ENCODE assay signal across 2 cellular contexts in the genomic region with DNA sequence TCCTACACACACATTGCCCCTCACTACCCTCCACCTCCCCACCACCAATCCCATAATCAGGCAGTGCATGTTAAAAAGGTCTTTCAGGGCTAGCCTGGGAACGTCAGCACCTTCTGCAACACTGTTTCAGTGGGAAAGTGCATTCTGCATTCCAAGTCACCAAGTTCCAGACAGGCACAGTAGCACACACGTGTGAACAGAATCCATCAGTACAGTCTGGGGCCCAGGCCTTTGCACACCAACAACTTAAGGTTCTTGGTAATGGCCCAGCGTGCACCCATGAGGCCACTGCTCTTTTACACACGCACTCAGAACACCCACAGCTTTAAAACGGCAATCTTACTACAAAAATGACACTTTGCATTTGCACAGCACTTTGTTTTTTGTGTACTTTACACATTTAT.
TF ChIP-seq lines count a peak whose summit lies in the region.

No MANE protein-coding gene starts in this region.

TF ChIP-seq in HCT116, 20 proteins besides CTCF, POLR2A, EP300 and RAD21 (continued from another document):
- TF ChIP-seq, protein P1, sequence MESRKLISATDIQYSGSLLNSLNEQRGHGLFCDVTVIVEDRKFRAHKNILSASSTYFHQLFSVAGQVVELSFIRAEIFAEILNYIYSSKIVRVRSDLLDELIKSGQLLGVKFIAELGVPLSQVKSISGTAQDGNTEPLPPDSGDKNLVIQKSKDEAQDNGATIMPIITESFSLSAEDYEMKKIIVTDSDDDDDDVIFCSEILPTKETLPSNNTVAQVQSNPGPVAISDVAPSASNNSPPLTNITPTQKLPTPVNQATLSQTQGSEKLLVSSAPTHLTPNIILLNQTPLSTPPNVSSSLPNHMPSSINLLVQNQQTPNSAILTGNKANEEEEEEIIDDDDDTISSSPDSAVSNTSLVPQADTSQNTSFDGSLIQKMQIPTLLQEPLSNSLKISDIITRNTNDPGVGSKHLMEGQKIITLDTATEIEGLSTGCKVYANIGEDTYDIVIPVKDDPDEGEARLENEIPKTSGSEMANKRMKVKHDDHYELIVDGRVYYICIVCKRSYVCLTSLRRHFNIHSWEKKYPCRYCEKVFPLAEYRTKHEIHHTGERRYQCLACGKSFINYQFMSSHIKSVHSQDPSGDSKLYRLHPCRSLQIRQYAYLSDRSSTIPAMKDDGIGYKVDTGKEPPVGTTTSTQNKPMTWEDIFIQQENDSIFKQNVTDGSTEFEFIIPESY (IDR thresholded peaks at IDR 0.05; ENCODE audit: extremely low read depth, insufficient replicate concordance, low read length): no peak
- TF ChIP-seq SRF (IDR thresholded peaks at IDR 0.05; ENCODE audit: low read depth): no peak
- no peak for TF ChIP-seq FOSL1 (IDR thresholded peaks at IDR 0.05; ENCODE audit: low read depth)
- TF ChIP-seq TCF7L2 (IDR thresholded peaks at IDR 0.05; ENCODE audit: borderline replicate concordance, extremely low read depth, insufficient read depth, insufficient read length): no peak
- no peak for TF ChIP-seq CEBPB (IDR thresholded peaks at IDR 0.05; ENCODE audit: low read depth)
- TF ChIP-seq, protein P2, sequence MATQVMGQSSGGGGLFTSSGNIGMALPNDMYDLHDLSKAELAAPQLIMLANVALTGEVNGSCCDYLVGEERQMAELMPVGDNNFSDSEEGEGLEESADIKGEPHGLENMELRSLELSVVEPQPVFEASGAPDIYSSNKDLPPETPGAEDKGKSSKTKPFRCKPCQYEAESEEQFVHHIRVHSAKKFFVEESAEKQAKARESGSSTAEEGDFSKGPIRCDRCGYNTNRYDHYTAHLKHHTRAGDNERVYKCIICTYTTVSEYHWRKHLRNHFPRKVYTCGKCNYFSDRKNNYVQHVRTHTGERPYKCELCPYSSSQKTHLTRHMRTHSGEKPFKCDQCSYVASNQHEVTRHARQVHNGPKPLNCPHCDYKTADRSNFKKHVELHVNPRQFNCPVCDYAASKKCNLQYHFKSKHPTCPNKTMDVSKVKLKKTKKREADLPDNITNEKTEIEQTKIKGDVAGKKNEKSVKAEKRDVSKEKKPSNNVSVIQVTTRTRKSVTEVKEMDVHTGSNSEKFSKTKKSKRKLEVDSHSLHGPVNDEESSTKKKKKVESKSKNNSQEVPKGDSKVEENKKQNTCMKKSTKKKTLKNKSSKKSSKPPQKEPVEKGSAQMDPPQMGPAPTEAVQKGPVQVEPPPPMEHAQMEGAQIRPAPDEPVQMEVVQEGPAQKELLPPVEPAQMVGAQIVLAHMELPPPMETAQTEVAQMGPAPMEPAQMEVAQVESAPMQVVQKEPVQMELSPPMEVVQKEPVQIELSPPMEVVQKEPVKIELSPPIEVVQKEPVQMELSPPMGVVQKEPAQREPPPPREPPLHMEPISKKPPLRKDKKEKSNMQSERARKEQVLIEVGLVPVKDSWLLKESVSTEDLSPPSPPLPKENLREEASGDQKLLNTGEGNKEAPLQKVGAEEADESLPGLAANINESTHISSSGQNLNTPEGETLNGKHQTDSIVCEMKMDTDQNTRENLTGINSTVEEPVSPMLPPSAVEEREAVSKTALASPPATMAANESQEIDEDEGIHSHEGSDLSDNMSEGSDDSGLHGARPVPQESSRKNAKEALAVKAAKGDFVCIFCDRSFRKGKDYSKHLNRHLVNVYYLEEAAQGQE (IDR thresholded peaks at IDR 0.05; ENCODE audit: low read depth): no peak
- no peak for TF ChIP-seq SP1 (IDR thresholded peaks at IDR 0.05; ENCODE audit: low read depth)
- no peak for TF ChIP-seq ZFX (IDR thresholded peaks at IDR 0.05)

TF ChIP-seq in WTC11, 78 proteins besides CTCF, POLR2A, EP300 and RAD21 (continued from another document):
- TF ChIP-seq, protein P3, sequence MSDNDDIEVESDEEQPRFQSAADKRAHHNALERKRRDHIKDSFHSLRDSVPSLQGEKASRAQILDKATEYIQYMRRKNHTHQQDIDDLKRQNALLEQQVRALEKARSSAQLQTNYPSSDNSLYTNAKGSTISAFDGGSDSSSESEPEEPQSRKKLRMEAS (CRISPR knock-in tag; IDR thresholded peaks at IDR 0.05): no peak
- TF ChIP-seq NFE2L1 (CRISPR knock-in tag; IDR thresholded peaks at IDR 0.05) (no peak), TEAD1 (CRISPR knock-in tag; IDR thresholded peaks at IDR 0.05) (no peak), HMGA2 (CRISPR knock-in tag; IDR thresholded peaks at IDR 0.05) (no peak), SMAD3 (CRISPR knock-in tag; IDR thresholded peaks at IDR 0.05; ENCODE audit: borderline replicate concordance) (no peak), SOX15 (CRISPR knock-in tag; IDR thresholded peaks at IDR 0.05) (no peak), ZNF423 (CRISPR knock-in tag; IDR thresholded peaks at IDR 0.05) (no peak), ZNF219 (CRISPR knock-in tag; IDR thresholded peaks at IDR 0.05; ENCODE audit: borderline replicate concordance) (no peak), CREM (CRISPR knock-in tag; IDR thresholded peaks at IDR 0.05) (no peak)
- TF ChIP-seq, protein P4, sequence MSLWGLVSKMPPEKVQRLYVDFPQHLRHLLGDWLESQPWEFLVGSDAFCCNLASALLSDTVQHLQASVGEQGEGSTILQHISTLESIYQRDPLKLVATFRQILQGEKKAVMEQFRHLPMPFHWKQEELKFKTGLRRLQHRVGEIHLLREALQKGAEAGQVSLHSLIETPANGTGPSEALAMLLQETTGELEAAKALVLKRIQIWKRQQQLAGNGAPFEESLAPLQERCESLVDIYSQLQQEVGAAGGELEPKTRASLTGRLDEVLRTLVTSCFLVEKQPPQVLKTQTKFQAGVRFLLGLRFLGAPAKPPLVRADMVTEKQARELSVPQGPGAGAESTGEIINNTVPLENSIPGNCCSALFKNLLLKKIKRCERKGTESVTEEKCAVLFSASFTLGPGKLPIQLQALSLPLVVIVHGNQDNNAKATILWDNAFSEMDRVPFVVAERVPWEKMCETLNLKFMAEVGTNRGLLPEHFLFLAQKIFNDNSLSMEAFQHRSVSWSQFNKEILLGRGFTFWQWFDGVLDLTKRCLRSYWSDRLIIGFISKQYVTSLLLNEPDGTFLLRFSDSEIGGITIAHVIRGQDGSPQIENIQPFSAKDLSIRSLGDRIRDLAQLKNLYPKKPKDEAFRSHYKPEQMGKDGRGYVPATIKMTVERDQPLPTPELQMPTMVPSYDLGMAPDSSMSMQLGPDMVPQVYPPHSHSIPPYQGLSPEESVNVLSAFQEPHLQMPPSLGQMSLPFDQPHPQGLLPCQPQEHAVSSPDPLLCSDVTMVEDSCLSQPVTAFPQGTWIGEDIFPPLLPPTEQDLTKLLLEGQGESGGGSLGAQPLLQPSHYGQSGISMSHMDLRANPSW (CRISPR knock-in tag; conservative IDR thresholded peaks at IDR 0.05; ENCODE audit: low read depth): no peak
- TF ChIP-seq, protein P5, sequence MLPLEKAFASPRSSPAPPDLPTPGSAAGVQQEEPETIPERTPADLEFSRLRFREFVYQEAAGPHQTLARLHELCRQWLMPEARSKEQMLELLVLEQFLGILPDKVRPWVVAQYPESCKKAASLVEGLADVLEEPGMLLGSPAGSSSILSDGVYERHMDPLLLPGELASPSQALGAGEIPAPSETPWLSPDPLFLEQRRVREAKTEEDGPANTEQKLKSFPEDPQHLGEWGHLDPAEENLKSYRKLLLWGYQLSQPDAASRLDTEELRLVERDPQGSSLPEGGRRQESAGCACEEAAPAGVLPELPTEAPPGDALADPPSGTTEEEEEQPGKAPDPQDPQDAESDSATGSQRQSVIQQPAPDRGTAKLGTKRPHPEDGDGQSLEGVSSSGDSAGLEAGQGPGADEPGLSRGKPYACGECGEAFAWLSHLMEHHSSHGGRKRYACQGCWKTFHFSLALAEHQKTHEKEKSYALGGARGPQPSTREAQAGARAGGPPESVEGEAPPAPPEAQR (CRISPR knock-in tag; IDR thresholded peaks at IDR 0.05): no peak
- TF ChIP-seq, protein P6, sequence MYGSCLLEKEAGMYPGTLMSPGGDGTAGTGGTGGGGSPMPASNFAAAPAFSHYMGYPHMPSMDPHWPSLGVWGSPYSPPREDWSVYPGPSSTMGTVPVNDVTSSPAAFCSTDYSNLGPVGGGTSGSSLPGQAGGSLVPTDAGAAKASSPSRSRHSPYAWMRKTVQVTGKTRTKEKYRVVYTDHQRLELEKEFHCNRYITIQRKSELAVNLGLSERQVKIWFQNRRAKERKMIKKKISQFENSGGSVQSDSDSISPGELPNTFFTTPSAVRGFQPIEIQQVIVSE (CRISPR knock-in tag; IDR thresholded peaks at IDR 0.05; ENCODE audit: borderline replicate concordance): no peak
- TF ChIP-seq, protein P7, sequence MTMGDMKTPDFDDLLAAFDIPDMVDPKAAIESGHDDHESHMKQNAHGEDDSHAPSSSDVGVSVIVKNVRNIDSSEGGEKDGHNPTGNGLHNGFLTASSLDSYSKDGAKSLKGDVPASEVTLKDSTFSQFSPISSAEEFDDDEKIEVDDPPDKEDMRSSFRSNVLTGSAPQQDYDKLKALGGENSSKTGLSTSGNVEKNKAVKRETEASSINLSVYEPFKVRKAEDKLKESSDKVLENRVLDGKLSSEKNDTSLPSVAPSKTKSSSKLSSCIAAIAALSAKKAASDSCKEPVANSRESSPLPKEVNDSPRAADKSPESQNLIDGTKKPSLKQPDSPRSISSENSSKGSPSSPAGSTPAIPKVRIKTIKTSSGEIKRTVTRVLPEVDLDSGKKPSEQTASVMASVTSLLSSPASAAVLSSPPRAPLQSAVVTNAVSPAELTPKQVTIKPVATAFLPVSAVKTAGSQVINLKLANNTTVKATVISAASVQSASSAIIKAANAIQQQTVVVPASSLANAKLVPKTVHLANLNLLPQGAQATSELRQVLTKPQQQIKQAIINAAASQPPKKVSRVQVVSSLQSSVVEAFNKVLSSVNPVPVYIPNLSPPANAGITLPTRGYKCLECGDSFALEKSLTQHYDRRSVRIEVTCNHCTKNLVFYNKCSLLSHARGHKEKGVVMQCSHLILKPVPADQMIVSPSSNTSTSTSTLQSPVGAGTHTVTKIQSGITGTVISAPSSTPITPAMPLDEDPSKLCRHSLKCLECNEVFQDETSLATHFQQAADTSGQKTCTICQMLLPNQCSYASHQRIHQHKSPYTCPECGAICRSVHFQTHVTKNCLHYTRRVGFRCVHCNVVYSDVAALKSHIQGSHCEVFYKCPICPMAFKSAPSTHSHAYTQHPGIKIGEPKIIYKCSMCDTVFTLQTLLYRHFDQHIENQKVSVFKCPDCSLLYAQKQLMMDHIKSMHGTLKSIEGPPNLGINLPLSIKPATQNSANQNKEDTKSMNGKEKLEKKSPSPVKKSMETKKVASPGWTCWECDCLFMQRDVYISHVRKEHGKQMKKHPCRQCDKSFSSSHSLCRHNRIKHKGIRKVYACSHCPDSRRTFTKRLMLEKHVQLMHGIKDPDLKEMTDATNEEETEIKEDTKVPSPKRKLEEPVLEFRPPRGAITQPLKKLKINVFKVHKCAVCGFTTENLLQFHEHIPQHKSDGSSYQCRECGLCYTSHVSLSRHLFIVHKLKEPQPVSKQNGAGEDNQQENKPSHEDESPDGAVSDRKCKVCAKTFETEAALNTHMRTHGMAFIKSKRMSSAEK (CRISPR knock-in tag; IDR thresholded peaks at IDR 0.05; ENCODE audit: borderline replicate concordance): no peak
